Comparison of ENCODE assay signal across 8 cellular contexts in the genomic region with DNA sequence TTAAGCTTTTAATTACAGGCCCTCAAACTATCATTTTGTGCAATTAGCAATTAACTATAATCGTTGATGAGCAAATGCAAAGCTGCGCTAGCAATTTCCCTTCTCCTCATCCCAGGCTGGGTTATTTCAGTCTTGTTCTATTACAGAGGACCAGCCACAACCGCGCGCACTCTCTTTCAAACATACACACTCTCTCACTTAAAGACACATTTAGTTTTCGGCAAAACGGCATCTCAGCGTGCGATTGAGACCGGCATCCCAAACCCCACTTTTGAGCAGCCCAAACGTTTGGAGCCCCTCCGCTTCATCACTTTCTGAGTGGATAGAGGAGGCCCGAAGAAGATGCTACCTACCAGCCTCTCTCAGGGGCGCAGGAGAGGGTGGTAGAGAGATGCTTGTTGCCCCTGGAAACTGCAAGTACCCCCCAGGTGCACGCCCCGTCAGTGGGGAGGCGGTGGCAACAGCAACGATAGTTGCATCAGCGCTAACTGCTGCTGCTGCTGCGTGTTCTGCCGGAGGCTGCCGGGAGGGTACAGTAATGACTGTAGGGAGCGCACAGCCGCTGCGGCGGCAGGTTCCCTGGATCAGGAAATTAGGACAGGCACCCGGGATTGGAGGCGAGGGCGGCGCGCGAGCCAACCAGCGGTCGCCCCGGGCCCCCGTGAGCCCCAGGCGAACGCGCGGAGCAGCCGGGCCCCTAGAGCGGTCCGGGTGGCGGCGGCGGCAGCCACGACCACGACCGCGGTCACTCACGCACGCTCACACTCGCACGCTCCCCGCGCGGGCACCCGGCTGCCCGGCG. TPM values are rescaled to one million over a fixed set of nuclear protein-coding genes. Genes with fewer than 3 reads are reported as not detected.
DNase-seq lines count a peak whose midpoint lies in the region; ATAC-seq and TF ChIP-seq lines count a peak whose summit lies in the region.

No MANE protein-coding gene starts in this region.

- H3K4me3 Mint-ChIP-seq in activated CD4-positive, alpha-beta memory T cell treated with anti-CD3 and anti-CD28 coated beads, Interleukin-2, amount 10 ng/mL, durations not matched to agents 7 days and 5 days = peak overlapping the region; percentile 78
- H3K4me3 Mint-ChIP-seq in endothelial cell (ENCODE audit: unreplicated experiment) = peak overlapping the region; percentile 84

- no peak for TF ChIP-seq CTCF in endothelial cell (IDR thresholded peaks at IDR 0.05; ENCODE audit: unreplicated experiment)

- peaks cover 26% of the 10 kb centered on the region for H3K4me1 Mint-ChIP-seq in activated CD4-positive, alpha-beta memory T cell treated with anti-CD3 and anti-CD28 coated beads, Interleukin-2, amount 10 ng/mL, durations not matched to agents 7 days and 5 days
- peaks cover 12% of the 10 kb centered on the region for H3K4me1 Mint-ChIP-seq in endothelial cell (ENCODE audit: unreplicated experiment)

- peak; percentile 37 for ATAC-seq in GM19025 (IDR thresholded peaks at IDR 0.05; ENCODE audit: low read depth, unreplicated experiment)
- peak; percentile 37 for ATAC-seq in HG03342 (IDR thresholded peaks at IDR 0.05; ENCODE audit: unreplicated experiment)

- POLR2A ChIA-PET in activated CD4-positive, alpha-beta memory T cell treated with anti-CD3 and anti-CD28 coated beads, Interleukin-2, amount 10 ng/mL, durations not matched to agents 7 days and 5 days (lab: Charles Lee) = interaction anchor here (0.9 kb wide), 1 partner anchor 223 kb away, joined by 3 read pairs; the partner anchor contains the start of gene PUM3

- CTCF ChIA-PET in activated CD4-positive, alpha-beta memory T cell treated with anti-CD3 and anti-CD28 coated beads, Interleukin-2, amount 10 ng/mL, durations not matched to agents 7 days and 5 days (lab: Charles Lee) = no interaction called here

- H3K27me3 Mint-ChIP-seq in activated CD4-positive, alpha-beta memory T cell treated with anti-CD3 and anti-CD28 coated beads, Interleukin-2, amount 10 ng/mL, durations not matched to agents 7 days and 5 days = peaks cover 48% of the 10 kb centered on the region
- peaks cover 12% of the 10 kb centered on the region for H3K27me3 Mint-ChIP-seq in endothelial cell (ENCODE audit: unreplicated experiment)

- H3K27ac Mint-ChIP-seq in activated CD4-positive, alpha-beta memory T cell treated with anti-CD3 and anti-CD28 coated beads, Interleukin-2, amount 10 ng/mL, durations not matched to agents 7 days and 5 days = peak overlapping the region; percentile 70
- no peak overlapping the region for H3K27ac Mint-ChIP-seq in endothelial cell (ENCODE audit: unreplicated experiment)

- peaks cover 14% of the 10 kb centered on the region for H3K36me3 Mint-ChIP-seq in activated CD4-positive, alpha-beta memory T cell treated with anti-CD3 and anti-CD28 coated beads, Interleukin-2, amount 10 ng/mL, durations not matched to agents 7 days and 5 days (ENCODE audit: low read depth)
- peaks cover 4% of the 10 kb centered on the region for H3K36me3 Mint-ChIP-seq in endothelial cell (ENCODE audit: low read depth, unreplicated experiment)

- H3K9me3 Mint-ChIP-seq in activated CD4-positive, alpha-beta memory T cell treated with anti-CD3 and anti-CD28 coated beads, Interleukin-2, amount 10 ng/mL, durations not matched to agents 7 days and 5 days = peaks cover 2% of the 10 kb centered on the region
- no peaks in the 10 kb centered on the region for H3K9me3 Mint-ChIP-seq in endothelial cell (ENCODE audit: unreplicated experiment)

- DNase-seq in AG08395 (ENCODE audit: low spot score) = peak; percentile 83
- peak; percentile 67 for DNase-seq in NCI-H460 (ENCODE audit: extremely low read depth, low read depth)
- peak; percentile 77 for DNase-seq in activated CD4-positive, alpha-beta memory T cell treated with anti-CD3 and anti-CD28 coated beads, Interleukin-2, amount 10 ng/mL, durations not matched to agents 7 days and 5 days
- peak; percentile 75 for DNase-seq in endothelial cell (ENCODE audit: low spot score)
- DNase-seq in mesenteric fat pad (ENCODE audit: low spot score) = peak; percentile 91
- peak; percentile 27 to 59 for DNase-seq in stimulated activated CD8-positive, alpha-beta memory T cell treated with anti-CD3 and anti-CD28 coated beads, Interleukin-2, amount 100 ng/mL, for 48 hours (ENCODE audit: low read depth in 2 of 2)

RNA-seq across cellular contexts. Expression of gene VLDLR, which starts 0.5 kb away (rescaled TPM):
- 14.5 and 21.5 TPM in 2 replicates for total RNA-seq in NCI-H460 (2014; rRNA removed; shearing (Covaris generic))
- 7.8 and 13.6 TPM in 2 replicates for polyA plus RNA-seq in NCI-H460 (2014; cell fraction: nucleus; rRNA removed)
- 10 to 100 TPM; 17.3 to 17.5 TPM for total RNA-seq in activated CD4-positive, alpha-beta memory T cell treated with anti-CD3 and anti-CD28 coated beads, Interleukin-2, amount 10 ng/mL, durations not matched to agents 7 days and 5 days
- total RNA-seq in endothelial cell (ENCODE audit: unreplicated experiment) (4.4 TPM), mesenteric fat pad (47.9 TPM)

Comparison
In these comparisons a context has a peak if more than half of its experiments do, and no peak if none do; other contexts are left out.
1. Peak in every context shown above with its lines: DNase-seq and ATAC-seq.